ENCODE assay signal across 26 cellular contexts in the genomic region with DNA sequence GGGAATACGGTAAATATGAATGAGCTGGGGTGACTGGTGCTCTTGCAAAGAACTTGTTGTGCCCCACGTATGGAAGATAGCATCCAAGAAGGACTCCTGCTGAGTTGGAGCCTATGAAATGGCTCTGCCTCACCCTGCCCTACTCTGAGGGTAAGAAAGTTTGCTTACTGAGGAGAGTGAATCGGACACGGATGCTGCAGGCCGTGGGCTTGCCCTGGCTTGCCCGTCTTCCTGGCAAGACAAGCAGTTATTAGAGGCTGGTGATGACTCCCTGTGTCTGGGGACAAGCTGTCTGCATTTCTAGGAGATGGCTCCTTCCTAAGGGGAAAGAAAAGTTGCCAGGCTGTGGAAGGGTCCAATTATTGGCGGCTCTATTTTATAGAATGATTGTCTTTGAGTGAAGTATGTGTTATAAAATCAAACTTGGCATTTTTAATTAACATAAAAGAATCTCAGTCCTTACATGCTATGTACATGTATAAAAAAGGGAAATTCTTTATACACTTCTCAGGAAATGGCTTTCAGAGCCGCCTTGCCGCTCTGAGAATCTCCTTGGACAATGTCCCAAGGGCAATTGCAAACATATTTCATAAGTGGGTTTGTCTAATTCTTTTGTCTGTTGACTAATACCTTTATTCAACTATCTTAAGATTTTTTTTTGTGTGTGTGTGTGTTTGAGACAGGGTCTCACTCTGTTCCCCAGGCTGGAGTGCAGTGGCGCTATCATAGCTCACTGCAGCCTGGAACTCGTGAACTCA.
DNase-seq lines count a peak whose midpoint lies in the region; ATAC-seq, FAIRE-seq and TF ChIP-seq lines count a peak whose summit lies in the region.
"Had no signal": no experiment of that assay in that cellular context is flagged by ENCODE, and none has a peak within 500 bp of the region (broad histone marks: within the 10 kb centered on the region; RNA-seq: fewer than 3 reads in every experiment).

No MANE protein-coding gene starts in this region.

- TF ChIP-seq POLR2A in breast epithelium (IDR thresholded peaks at IDR 0.05): no peak

- no peak overlapping the region for H3K9ac ChIP-seq in keratinocyte (ENCODE audit: control insufficient read depth, extremely low read depth, insufficient read depth, low read length)

- no peaks in the 10 kb centered on the region for H3K4me1 ChIP-seq in GM23338 (ENCODE audit: insufficient read depth)
- no peaks in the 10 kb centered on the region for H3K4me1 ChIP-seq in breast epithelium
- H3K4me1 ChIP-seq in keratinocyte (ENCODE audit: control insufficient read depth, extremely low read depth, insufficient read depth, low read length): peaks cover 12% of the 10 kb centered on the region
- H3K4me1 ChIP-seq: gastrocnemius medialis had no signal

- H3K27me3 ChIP-seq in GM23338 (ENCODE audit: insufficient read depth): no peaks in the 10 kb centered on the region
- no peaks in the 10 kb centered on the region for H3K27me3 ChIP-seq in breast epithelium
- no peaks in the 10 kb centered on the region for H3K27me3 ChIP-seq in keratinocyte (ENCODE audit: control insufficient read depth, extremely low read depth, insufficient read depth, low read length)
- H3K27me3 ChIP-seq: gastrocnemius medialis, tibial nerve had no signal

- no peaks in the 10 kb centered on the region for H3K79me2 ChIP-seq in GM23338 (replicated peaks; ENCODE audit: insufficient read depth)
- H3K79me2 ChIP-seq in keratinocyte (ENCODE audit: control insufficient read depth, insufficient read depth, low read length): no peaks in the 10 kb centered on the region

- ATAC-seq in GM23338 (no peak), HG02938 (IDR thresholded peaks at IDR 0.05; ENCODE audit: unreplicated experiment) (no peak)
- ATAC-seq: activated T-cell treated with anti-CD3 and anti-CD28 coated beads, Interleukin-2, amount 50 U/mL, for 4 hours; gastrocnemius medialis; natural killer cell had no signal

- H3K27ac Mint-ChIP-seq in GM23338: no peak overlapping the region
- H3K27ac Mint-ChIP-seq in activated naive CD4-positive, alpha-beta T cell treated with anti-CD3 and anti-CD28 coated beads, Interleukin-2, amount 10 ng/mL, durations not matched to agents 7 days and 5 days: no peak overlapping the region
- H3K27ac Mint-ChIP-seq: natural killer cell; stimulated activated naive CD8-positive, alpha-beta T cell treated with anti-CD3 and anti-CD28 coated beads, Interleukin-15, Interleukin-2, amounts not matched to agents 100 ng/mL and 50 ng/mL, for 24 hours had no signal

- H3K27ac ChIP-seq in GM23338 (ENCODE audit: low read depth) (no peak overlapping the region), breast epithelium (peak overlapping the region; percentile 69 to 77), keratinocyte (ENCODE audit: control insufficient read depth, insufficient read depth, low read length) (peak overlapping the region; percentile 50)
- H3K27ac ChIP-seq: dorsolateral prefrontal cortex, gastrocnemius medialis, tibial nerve had no signal

- no peaks in the 10 kb centered on the region for H3F3A ChIP-seq in GM23338 (replicated peaks; ENCODE audit: low read depth)

- H3K4me3 ChIP-seq in AG10803 (ENCODE audit: low read length) (no peak overlapping the region), GM23338 (no peak overlapping the region), breast epithelium (no peak overlapping the region), keratinocyte (ENCODE audit: control insufficient read depth in 2 of 3, extremely low read depth in 1 of 3, insufficient read depth in 2 of 3, low read depth in 1 of 3, low read length in 3 of 3) (peak overlapping the region in 1 of 3 experiments; percentile 3)
- H3K4me3 ChIP-seq: dorsolateral prefrontal cortex, gastrocnemius medialis, tibial nerve had no signal

- no peaks in the 10 kb centered on the region; the same call in 2 of the 3 replicates for H3K9me3 Mint-ChIP-seq in GM23338
- H3K9me3 Mint-ChIP-seq in activated naive CD4-positive, alpha-beta T cell treated with anti-CD3 and anti-CD28 coated beads, Interleukin-2, amount 10 ng/mL, durations not matched to agents 7 days and 5 days: no peaks in the 10 kb centered on the region
- H3K9me3 Mint-ChIP-seq: activated T-cell treated with anti-CD3 and anti-CD28 coated beads, Interleukin-2, amount 50 U/mL, for 4 hours; natural killer cell had no signal

- DNase-seq in AG10803 (ENCODE audit: low read depth) (peak; percentile 69), GM23338 (ENCODE audit: low spot score) (no peak), breast epithelium (ENCODE audit: low spot score in 2 of 2) (peak in 1 of 2 donors; percentile 82), keratinocyte (ENCODE audit: low read depth, low spot score) (peak; percentile 72), NCI-H345 (lab: John Stamatoyannopoulos, UW) (no peak), dedifferentiated amniotic fluid mesenchymal stem cell (ENCODE audit: extremely low spot score) (no peak)
- no peak for DNase-seq in activated naive CD4-positive, alpha-beta T cell treated with anti-CD3 and anti-CD28 coated beads, Interleukin-2, amount 10 ng/mL, durations not matched to agents 7 days and 5 days
- DNase-seq: activated CD4-positive, CD25-positive, alpha-beta regulatory T cell; activated naive CD4-positive, alpha-beta T cell treated with Interleukin-2 at 50 U/mL for 16 hours; activated T-cell treated with anti-CD3 and anti-CD28 coated beads, Interleukin-2, amount 50 U/mL, for 4 hours; amygdala; DMS53; dorsolateral prefrontal cortex; gastrocnemius medialis; H7; mesendoderm; natural killer cell; NCI-H1436; NCI-H2227 treated with DMSO at 0.1 percent for 48 hours; small intestine; stimulated activated CD4-positive, alpha-beta T cell treated with anti-CD3 and anti-CD28 coated beads, Interleukin-4, amount 100 ng/mL, for 1 hour; T-helper 9 cell had no signal

- peak; percentile 93 for FAIRE-seq in keratinocyte (lab: Jason Lieb, UNC)
- FAIRE-seq: GM12892, small intestine had no signal

- peaks cover 3% of the 10 kb centered on the region for H3K27me3 Mint-ChIP-seq in GM23338 (ENCODE audit: insufficient read depth, low read depth, poor library complexity)
- H3K27me3 Mint-ChIP-seq in activated naive CD4-positive, alpha-beta T cell treated with anti-CD3 and anti-CD28 coated beads, Interleukin-2, amount 10 ng/mL, durations not matched to agents 7 days and 5 days: peaks cover 15% of the 10 kb centered on the region

- H3K36me3 ChIP-seq in GM23338 (ENCODE audit: insufficient read depth): no peaks in the 10 kb centered on the region
- no peaks in the 10 kb centered on the region for H3K36me3 ChIP-seq in breast epithelium
- no peaks in the 10 kb centered on the region for H3K36me3 ChIP-seq in keratinocyte (ENCODE audit: control insufficient read depth in 2 of 2, extremely low read depth in 1 of 2, insufficient read depth in 2 of 2, low read length in 2 of 2)
- H3K36me3 ChIP-seq: gastrocnemius medialis, tibial nerve had no signal

- peaks cover 29% of the 10 kb centered on the region; the same call in 1 of the 2 replicates for H3K9me2 ChIP-seq in GM23338 (ENCODE audit: insufficient read depth)

- no peak overlapping the region for H3K4me2 ChIP-seq in GM23338
- peak overlapping the region; percentile 57 for H3K4me2 ChIP-seq in keratinocyte (ENCODE audit: control insufficient read depth, extremely low read depth, insufficient read depth, low read depth, low read length)

- no peak for TF ChIP-seq CTCF in AG10803 (conservative IDR thresholded peaks at IDR 0.05; ENCODE audit: low read length)
- TF ChIP-seq CTCF in GM23338 (conservative IDR thresholded peaks at IDR 0.05; ENCODE audit: low read depth in 2 of 2): no peak
- TF ChIP-seq CTCF in breast epithelium (IDR thresholded peaks at IDR 0.05): no peak
- TF ChIP-seq CTCF in keratinocyte (optimal IDR thresholded peaks at IDR 0.05 in 1 of 3, IDR thresholded peaks at IDR 0.05 in 1 of 3, conservative IDR thresholded peaks at IDR 0.05 in 1 of 3; ENCODE audit: extremely low read depth in 1 of 3, insufficient read depth in 2 of 3, low read length in 3 of 3): no peak

- no peaks in the 10 kb centered on the region for H3K4me1 Mint-ChIP-seq in GM23338
- no peaks in the 10 kb centered on the region for H3K4me1 Mint-ChIP-seq in activated naive CD4-positive, alpha-beta T cell treated with anti-CD3 and anti-CD28 coated beads, Interleukin-2, amount 10 ng/mL, durations not matched to agents 7 days and 5 days
- H3K4me1 Mint-ChIP-seq: natural killer cell had no signal

- H4K20me1 ChIP-seq in GM23338 (replicated peaks; ENCODE audit: insufficient read depth): no peaks in the 10 kb centered on the region
- no peaks in the 10 kb centered on the region for H4K20me1 ChIP-seq in keratinocyte (ENCODE audit: control insufficient read depth, extremely low read depth, insufficient read depth, low read length)

- intact Hi-C loops in breast epithelium (cut with DNase I; ENCODE audit: low total_unique reads): no loop called here

- H2AFZ ChIP-seq in GM23338 (peak overlapping the region; percentile 53; the same call in 1 of the 2 replicates), keratinocyte (ENCODE audit: control insufficient read depth, low read length) (peak overlapping the region; percentile 38)

- no peaks in the 10 kb centered on the region for H3K9me3 ChIP-seq in breast epithelium
- H3K9me3 ChIP-seq in keratinocyte (ENCODE audit: control insufficient read depth, low read depth, low read length): peaks cover 2% of the 10 kb centered on the region
- H3K9me3 ChIP-seq: gastrocnemius medialis, tibial nerve had no signal

- no peaks in the 10 kb centered on the region for H3K9me1 ChIP-seq in keratinocyte (ENCODE audit: control insufficient read depth, extremely low read depth, insufficient read depth, low read length)

- CTCF ChIA-PET in activated naive CD4-positive, alpha-beta T cell treated with anti-CD3 and anti-CD28 coated beads, Interleukin-2, amount 10 ng/mL, durations not matched to agents 7 days and 5 days (lab: Charles Lee): interaction anchor here (1.1 kb wide), 1 partner anchor 22 kb away, joined by 3 read pairs; no protein-coding TSS in a partner anchor

- H3K36me3 Mint-ChIP-seq in GM23338 (ENCODE audit: low read depth): no peaks in the 10 kb centered on the region; the same call in 2 of the 3 replicates
- H3K36me3 Mint-ChIP-seq in activated naive CD4-positive, alpha-beta T cell treated with anti-CD3 and anti-CD28 coated beads, Interleukin-2, amount 10 ng/mL, durations not matched to agents 7 days and 5 days: no peaks in the 10 kb centered on the region
- H3K36me3 Mint-ChIP-seq: natural killer cell had no signal

- no peak overlapping the region for H3K4me3 Mint-ChIP-seq in GM23338
- H3K4me3 Mint-ChIP-seq in activated naive CD4-positive, alpha-beta T cell treated with anti-CD3 and anti-CD28 coated beads, Interleukin-2, amount 10 ng/mL, durations not matched to agents 7 days and 5 days: no peak overlapping the region
- H3K4me3 Mint-ChIP-seq: activated T-cell treated with anti-CD3 and anti-CD28 coated beads, Interleukin-2, amount 50 U/mL, for 4 hours; natural killer cell; stimulated activated naive CD8-positive, alpha-beta T cell treated with anti-CD3 and anti-CD28 coated beads, Interleukin-15, Interleukin-2, amounts not matched to agents 100 ng/mL and 50 ng/mL, for 24 hours had no signal

- dilution Hi-C loops in keratinocyte (cut with MboI; ENCODE audit: extremely low pct_ligation_motif_present, low sequenced_read_pairs): no loop called here

TF ChIP-seq in GM23338, 12 proteins besides CTCF, POLR2A, EP300 and RAD21 (continues in another document):
- TF ChIP-seq ZNF331 (CRISPR knock-in tag; IDR thresholded peaks at IDR 0.05; ENCODE audit: low read depth): no peak

Comparison
In these comparisons a context has a peak if more than half of its experiments do, and no peak if none do; other contexts are left out.
1. DNase-seq: peak in AG10803 (single experiment) and keratinocyte (single experiment); none in GM23338 (single experiment), activated naive CD4-positive, alpha-beta T cell treated with anti-CD3 and anti-CD28 coated beads, Interleukin-2, amount 10 ng/mL, durations not matched to agents 7 days and 5 days (single experiment), NCI-H345 (single experiment) and dedifferentiated amniotic fluid mesenchymal stem cell (single experiment).